Comparison of ENCODE assay signal across 21 cellular contexts in the genomic region with DNA sequence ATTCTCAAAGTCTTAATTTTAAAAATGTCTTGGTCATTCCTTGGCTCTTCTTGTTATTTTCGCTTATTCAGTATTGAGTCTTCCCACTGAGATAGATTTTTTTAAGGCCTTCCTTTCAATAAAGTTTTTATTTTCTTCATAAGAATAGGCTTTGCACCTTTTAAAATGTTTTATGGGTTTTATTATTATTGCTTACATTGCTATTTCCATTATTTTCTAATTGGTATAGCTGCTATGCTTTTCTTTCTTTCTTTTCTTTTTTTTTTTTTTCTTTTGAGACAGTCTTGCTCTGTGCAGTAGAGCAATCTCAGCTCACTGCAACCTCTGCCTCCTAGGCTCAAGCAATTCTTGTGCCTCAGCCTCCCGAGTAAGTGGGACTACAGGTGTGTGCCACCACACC.
"Had no signal": no experiment of that assay in that cellular context is flagged by ENCODE, and none has a peak within 500 bp of the region (broad histone marks: within the 10 kb centered on the region; RNA-seq: fewer than 3 reads in every experiment).

No MANE protein-coding gene starts in this region.

- ATAC-seq: gastrocnemius medialis; left lobe of liver; stimulated activated naive CD8-positive, alpha-beta T cell treated with anti-CD3 and anti-CD28 coated beads, Interleukin-15, amount 100 ng/mL, for 72 hours; upper lobe of right lung had no signal

- H3K4me1 Mint-ChIP-seq: memory B cell, nephron, neural progenitor cell had no signal

- H3K4me1 ChIP-seq: gastrocnemius medialis, neural progenitor cell, prostate gland, right atrium auricular region, sigmoid colon, suprapubic skin, transverse colon, upper lobe of right lung, uterus had no signal

- H3K9ac ChIP-seq: neural progenitor cell had no signal

- DNase-seq: dermis blood vessel endothelial cell; gastrocnemius medialis; head of caudate nucleus; kidney; sigmoid colon; spleen; stimulated activated naive CD4-positive, alpha-beta T cell; stimulated activated naive CD8-positive, alpha-beta T cell treated with anti-CD3 and anti-CD28 coated beads, Interleukin-15, amount 100 ng/mL, for 72 hours; transverse colon; upper lobe of right lung; uterus had no signal

- H3K36me3 ChIP-seq: prostate gland, uterus had no signal

- H3K27me3 ChIP-seq: gastrocnemius medialis, hepatocyte, neural progenitor cell, right atrium auricular region, sigmoid colon, spleen, suprapubic skin, transverse colon, upper lobe of right lung, uterus had no signal

- H3K79me2 ChIP-seq: hepatocyte had no signal

- H2AFZ ChIP-seq: hepatocyte, neural progenitor cell had no signal

- H3K4me2 ChIP-seq: hepatocyte, neural progenitor cell had no signal

- H3K9me3 ChIP-seq: gastrocnemius medialis, prostate gland, sigmoid colon, suprapubic skin, upper lobe of right lung had no signal

- H3K27ac ChIP-seq: coronary artery, gastrocnemius medialis, hepatocyte, neural progenitor cell, prostate gland, right atrium auricular region, sigmoid colon, spleen, suprapubic skin, transverse colon, upper lobe of right lung, uterus had no signal

- H3K27me3 Mint-ChIP-seq: memory B cell; stimulated activated naive CD8-positive, alpha-beta T cell treated with anti-CD3 and anti-CD28 coated beads, Interleukin-15, amount 100 ng/mL, for 72 hours had no signal

- H3K27ac Mint-ChIP-seq: memory B cell; nephron; neural progenitor cell; stimulated activated naive CD8-positive, alpha-beta T cell treated with anti-CD3 and anti-CD28 coated beads, Interleukin-15, amount 100 ng/mL, for 72 hours had no signal

- H3K4me3 Mint-ChIP-seq: memory B cell; nephron; neural progenitor cell; stimulated activated naive CD8-positive, alpha-beta T cell treated with anti-CD3 and anti-CD28 coated beads, Interleukin-15, amount 100 ng/mL, for 72 hours had no signal

- H3K4me3 ChIP-seq: coronary artery, gastrocnemius medialis, hepatocyte, lung, neural progenitor cell, prostate gland, right atrium auricular region, sigmoid colon, spleen, suprapubic skin, transverse colon, upper lobe of right lung, uterus had no signal
